8 cellular contexts compared by ENCODE assay signal in genomic region chr21:33323610-33324009, GRCh38. TPM values are rescaled to one million over a fixed set of nuclear protein-coding genes. Genes with fewer than 3 reads are reported as not detected.
A peak's percentile ranks its signal among the peaks of the same experiment; 100 is the strongest.
DNase-seq lines count a peak whose midpoint lies in the region; ATAC-seq, FAIRE-seq and TF ChIP-seq lines count a peak whose summit lies in the region.
"Not testable (repeated sequence)": the region's sequence is repeated elsewhere in the genome, so short reads cannot be mapped to it uniquely, and the experiment has no call there.

No MANE protein-coding gene starts in this region.

- in situ Hi-C loops in K562 (cut with MboI) = not testable (repeated sequence)

- not testable (repeated sequence) for TF ChIP-seq EP300 in K562 (IDR thresholded peaks at IDR 0.05; ENCODE audit: low read length)

- intact Hi-C loops in A673 (cut with micrococcal nuclease; ENCODE audit: unreplicated experiment); HCT116 (cut with micrococcal nuclease); K562 (cut with micrococcal nuclease); esophagus squamous epithelium (cut with DNase I); kidney (cut with DNase I); tibial artery (cut with DNase I; ENCODE audit: low total_unique reads): not testable (repeated sequence)

- RAD21 ChIA-PET in HCT116 (lab: Charles Lee; ENCODE audit: low non-redundant PET in 1 of 2, low total read pairs in 2 of 2, uncharacterized antibody in 2 of 2, unreplicated experiment in 2 of 2) = not testable (repeated sequence)

- H3K79me2 ChIP-seq in HCT116 (ENCODE audit: insufficient read depth, low read length) (peaks cover 36% of the 10 kb centered on the region), OCI-LY1 (ENCODE audit: insufficient read depth, low read length) (peaks cover 36% of the 10 kb centered on the region), K562 (ENCODE audit: control insufficient read depth, insufficient read depth, low read length) (peaks cover 46% of the 10 kb centered on the region), osteoblast (ENCODE audit: insufficient read depth, low read length) (peaks cover 35% of the 10 kb centered on the region)

- not testable (repeated sequence) for DNase-seq in A673 (ENCODE audit: low spot score); HCT116 (ENCODE audit: low read depth, low spot score); K562 (ENCODE audit: extremely low read depth in 1 of 4, low spot score in 3 of 4); esophagus squamous epithelium (lab: John Stamatoyannopoulos, UW); kidney; osteoblast (ENCODE audit: insufficient read length, low spot score, missing footprints); tibial artery

- not testable (repeated sequence) for H3K27ac ChIP-seq in A673 (ENCODE audit: low read depth, low read length, poor library complexity, severe bottlenecking); HCT116 (ENCODE audit: low read depth, low read length); K562 (ENCODE audit: extremely low read depth, low read depth, low read length); kidney (ENCODE audit: low read depth in 2 of 2, low read length in 2 of 2); osteoblast (ENCODE audit: low read depth, low read length)
- H3K27ac ChIP-seq in OCI-LY1 (ENCODE audit: low read depth, low read length, poor library complexity, severe bottlenecking) (peak overlapping the region; percentile 92), esophagus squamous epithelium (peak overlapping the region in 1 of 4 donors; percentile 100), tibial artery (peak overlapping the region; percentile 92 to 98)

- POLR2A ChIA-PET in A673 (lab: Charles Lee; ENCODE audit: low non-redundant PET); HCT116 (lab: Charles Lee); K562 (lab: Yijun Ruan, JAX): not testable (repeated sequence)

- CTCF ChIA-PET in A673 (lab: Charles Lee); HCT116 (lab: Charles Lee); K562 (lab: Yijun Ruan, JAX; ENCODE audit: low intra/inter-chr PET ratio): not testable (repeated sequence)

- H3F3A ChIP-seq in OCI-LY1 (ENCODE audit: insufficient read depth, low read length) = not testable (repeated sequence)

- not testable (repeated sequence) for H3K27me3 ChIP-seq in A673 (replicated peaks; ENCODE audit: insufficient read depth, low read depth, low read length, poor library complexity); HCT116 (ENCODE audit: insufficient read depth, low read length); OCI-LY1 (ENCODE audit: insufficient read depth, low read length); K562 (ENCODE audit: control insufficient read depth in 2 of 2, insufficient read depth in 2 of 2, low read length in 2 of 2); esophagus squamous epithelium; osteoblast (ENCODE audit: insufficient read depth, low read length); tibial artery

- not testable (repeated sequence) for H3K9me3 ChIP-seq in A673 (ENCODE audit: low read depth, low read length, poor library complexity, severe bottlenecking); HCT116 (ENCODE audit: control insufficient read depth in 1 of 2, insufficient read depth in 1 of 2, low read depth in 1 of 2, low read length in 2 of 2); OCI-LY1 (ENCODE audit: low read length); K562 (replicated peaks; ENCODE audit: control insufficient read depth, insufficient read depth, low read depth, low read length); esophagus squamous epithelium; kidney (ENCODE audit: control insufficient read depth in 1 of 2, low read length in 2 of 2); osteoblast (ENCODE audit: low read depth, low read length); tibial artery

- not testable (repeated sequence) for ATAC-seq in HCT116, K562

- not testable (repeated sequence) for TF ChIP-seq CTCF in A673 (conservative IDR thresholded peaks at IDR 0.05; ENCODE audit: low read depth, low read length); HCT116 (IDR thresholded peaks at IDR 0.05 in 2 of 3, conservative IDR thresholded peaks at IDR 0.05 in 1 of 3; ENCODE audit: borderline replicate concordance in 1 of 3, insufficient read depth in 1 of 3, low read depth in 2 of 3, low read length in 2 of 3); OCI-LY1 (IDR thresholded peaks at IDR 0.05; ENCODE audit: low read length); K562 (IDR thresholded peaks at IDR 0.05 in 2 of 3, conservative IDR thresholded peaks at IDR 0.05 in 1 of 3; ENCODE audit: insufficient read depth in 2 of 3, low read depth in 1 of 3, low read length in 3 of 3); esophagus squamous epithelium (IDR thresholded peaks at IDR 0.05); kidney (IDR thresholded peaks at IDR 0.05; ENCODE audit: borderline replicate concordance, extremely low read depth, insufficient read depth); osteoblast (IDR thresholded peaks at IDR 0.05; ENCODE audit: extremely low read depth, low read depth, low read length); tibial artery (IDR thresholded peaks at IDR 0.05)

- peak overlapping the region; percentile 88 for H3K4me2 ChIP-seq in HCT116 (ENCODE audit: low read length)
- H3K4me2 ChIP-seq in OCI-LY1 (ENCODE audit: low read length) = peak overlapping the region; percentile 68
- H3K4me2 ChIP-seq in K562 (ENCODE audit: insufficient read depth, low read length) = peak overlapping the region; percentile 94; the same call in 1 of the 2 replicates
- peak overlapping the region; percentile 97 for H3K4me2 ChIP-seq in osteoblast (ENCODE audit: insufficient read depth, low read length)

- not testable (repeated sequence) for H3K9ac ChIP-seq in HCT116 (ENCODE audit: low read length); OCI-LY1 (ENCODE audit: low read length); kidney (ENCODE audit: low read length in 2 of 2)
- peak overlapping the region in 1 of 2 experiments; percentile 85; a peak in 1 of 4 replicates for H3K9ac ChIP-seq in K562 (ENCODE audit: insufficient read depth in 1 of 2, low read depth in 2 of 2, low read length in 2 of 2)

- H2AFZ ChIP-seq in HCT116 (ENCODE audit: low read depth, low read length, poor library complexity, severe bottlenecking); OCI-LY1 (ENCODE audit: low read length); K562 (ENCODE audit: low read depth, low read length); osteoblast (ENCODE audit: low read length): not testable (repeated sequence)

- not testable (repeated sequence) for H3K4me1 ChIP-seq in A673 (ENCODE audit: insufficient read depth, low read length, poor library complexity, severe bottlenecking); kidney (ENCODE audit: control insufficient read depth in 1 of 2, insufficient read depth in 1 of 2, low read depth in 1 of 2, low read length in 2 of 2)
- peaks cover 0 to 13% of the 10 kb centered on the region in 2 experiments; a peak in 1 of 4 replicates for H3K4me1 ChIP-seq in HCT116 (ENCODE audit: control insufficient read depth in 1 of 2, insufficient read depth in 2 of 2, low read length in 2 of 2)
- peaks cover 37% of the 10 kb centered on the region for H3K4me1 ChIP-seq in OCI-LY1 (ENCODE audit: insufficient read depth, low read length, severe bottlenecking)
- H3K4me1 ChIP-seq in K562 (replicated peaks in 1 of 2; ENCODE audit: control insufficient read depth in 2 of 2, insufficient read depth in 2 of 2, low read length in 2 of 2) = peaks cover 13 to 21% of the 10 kb centered on the region in 2 experiments; a peak in 3 of 5 replicates
- H3K4me1 ChIP-seq in esophagus squamous epithelium = peaks cover 0 to 38% (median 22%) of the 10 kb centered on the region in 3 donors
- peaks cover 11% of the 10 kb centered on the region for H3K4me1 ChIP-seq in osteoblast (ENCODE audit: insufficient read depth, low read length)
- peaks cover 0 to 31% (median 17%) of the 10 kb centered on the region in 4 donors for H3K4me1 ChIP-seq in tibial artery

- not testable (repeated sequence) for H3K9me2 ChIP-seq in HCT116 (ENCODE audit: insufficient read depth); OCI-LY1 (ENCODE audit: low read depth, low read length)

- not testable (repeated sequence) for H3K36me3 ChIP-seq in A673 (ENCODE audit: insufficient read depth, low read length, poor library complexity, severe bottlenecking); HCT116 (ENCODE audit: control insufficient read depth in 1 of 2, insufficient read depth in 2 of 2, low read length in 2 of 2); K562 (ENCODE audit: control insufficient read depth, insufficient read depth, low read length); esophagus squamous epithelium; kidney (ENCODE audit: control insufficient read depth in 1 of 2, insufficient read depth in 2 of 2, low read length in 2 of 2); osteoblast (ENCODE audit: insufficient read depth, low read length); tibial artery
- peaks cover 16% of the 10 kb centered on the region for H3K36me3 ChIP-seq in OCI-LY1 (ENCODE audit: insufficient read depth, low read length)

- FAIRE-seq in K562 (lab: Jason Lieb, UNC); kidney (lab: Jason Lieb, UNC): not testable (repeated sequence)

- BruUV-seq in A673 (replicated peaks; lab: Mats Ljungman, UMichigan); HCT116 (replicated peaks; lab: Mats Ljungman, UMichigan); K562 (replicated peaks; lab: Mats Ljungman, UMichigan): not testable (repeated sequence)

- not testable (repeated sequence) for H4K20me1 ChIP-seq in HCT116 (ENCODE audit: insufficient read depth); OCI-LY1 (ENCODE audit: insufficient read depth, low read length); K562 (replicated peaks; ENCODE audit: control insufficient read depth, insufficient read depth, low read length); osteoblast (ENCODE audit: insufficient read depth, low read length)

- H3K9me1 ChIP-seq in K562 (ENCODE audit: control insufficient read depth, insufficient read depth, low read length) = not testable (repeated sequence)

- not testable (repeated sequence) for TF ChIP-seq RAD21 in HCT116 (IDR thresholded peaks at IDR 0.05; ENCODE audit: low read depth); K562 (CRISPR knock-in tag; conservative IDR thresholded peaks at IDR 0.05 in 1 of 2, IDR thresholded peaks at IDR 0.05 in 1 of 2)

- H3K4me3 ChIP-seq in A673 (ENCODE audit: low read depth, low read length, poor library complexity, severe bottlenecking) (peak overlapping the region; percentile 78), HCT116 (replicated peaks in 1 of 2; ENCODE audit: low read depth in 1 of 2, low read length in 2 of 2) (peak overlapping the region; percentile 92 to 98), OCI-LY1 (ENCODE audit: low read depth, low read length, poor library complexity, severe bottlenecking) (peak overlapping the region; percentile 85), K562 (peak overlapping the region; percentile 75), esophagus squamous epithelium (peak overlapping the region in 3 of 4 donors; percentile 99 to 100 (median 99)), kidney (ENCODE audit: low read length in 2 of 2) (peak overlapping the region; percentile 83 to 88), tibial artery (peak overlapping the region; percentile 78 to 98)
- not testable (repeated sequence) for H3K4me3 ChIP-seq in osteoblast (ENCODE audit: insufficient read depth, low read length)

- not testable (repeated sequence) for TF ChIP-seq POLR2A in HCT116 (IDR thresholded peaks at IDR 0.05; ENCODE audit: borderline replicate concordance, extremely low read depth, insufficient read depth, insufficient read length); K562 (conservative IDR thresholded peaks at IDR 0.05); esophagus squamous epithelium (IDR thresholded peaks at IDR 0.05)

RNA-seq across cellular contexts. Expression of gene IFNAR1, which starts 1.2 kb away (rescaled TPM):
- total RNA-seq in A673 (2021) = 32.4 and 38.1 TPM in 2 replicates
- 20.5 TPM for total RNA-seq in HCT116 (2021; ENCODE audit: unreplicated experiment)
- 6.4 and 7.3 TPM in 2 replicates for polyA plus RNA-seq in HCT116 (2012)
- 7.7 and 20.5 TPM in 2 replicates for total RNA-seq in K562 (2011; cell fraction: chromatin; rRNA removed; ENCODE audit: low replicate concordance)
- 8.7 and 11.3 TPM in 2 replicates for total RNA-seq in K562 (2011; cell fraction: nucleolus; rRNA removed)
- 13.3 and 24.0 TPM in 2 replicates for total RNA-seq in K562 (2011; cell fraction: nucleoplasm; rRNA removed)
- 8.6 TPM in 2 replicates for total RNA-seq in K562 (2014; rRNA removed)
- total RNA-seq in K562 (2014; rRNA removed; fragmentation: Illumina TruSeq; extraction: Trizol) = 11.5 and 13.7 TPM in 2 replicates
- 10.2 and 12.7 TPM in 2 replicates for total RNA-seq in K562 (2015; rRNA removed; fragmentation: Illumina TruSeq; extraction: Trizol)
- total RNA-seq in K562 (2021) = 23.7 and 24.2 TPM in 2 replicates
- 10.4 and 10.8 TPM in 2 replicates for polyA plus RNA-seq in K562 (2011; rRNA removed)
- polyA plus RNA-seq in K562 (2011; cell fraction: cytosol; rRNA removed) = 5.4 and 10.1 TPM in 2 replicates
- polyA plus RNA-seq in K562 (2011; cell fraction: nucleus; rRNA removed) = 2.8 and 3.5 TPM in 2 replicates
- polyA plus RNA-seq in K562 (2012) = 20.0 and 32.3 TPM in 2 replicates
- polyA plus RNA-seq in K562 (2014; fragmentation: Illumina TruSeq; extraction: Trizol) = 17.2 and 20.9 TPM in 2 replicates
- 10 to 100 TPM; 27.4 to 31.8 TPM for polyA plus RNA-seq in K562 (2014; fragmentation: Nextera tagmentation; extraction: Ambion mirVana)
- 11.0 and 14.8 TPM in 2 replicates for polyA plus RNA-seq in K562 (2014; rRNA removed)
- polyA minus RNA-seq in K562 (2011; rRNA and poly(A)+ RNA removed) = 21.6 and 28.4 TPM in 2 replicates
- polyA minus RNA-seq in K562 (2011; cell fraction: cytosol; rRNA and poly(A)+ RNA removed) = 10.5 and 11.9 TPM in 2 replicates
- polyA minus RNA-seq in K562 (2011; cell fraction: nucleus; rRNA and poly(A)+ RNA removed) = 6.2 and 12.8 TPM in 2 replicates
- total RNA-seq in esophagus squamous epithelium = 10 to 100 TPM; 12.4 to 19.3 (median 15.5) TPM
- 60.9 TPM for total RNA-seq in kidney
- polyA plus RNA-seq in kidney (ENCODE audit: insufficient read depth, low read depth, low replicate concordance) = 15.9 TPM
- total RNA-seq in osteoblast = 26.1 and 28.0 TPM in 2 replicates

RNA-seq across cellular contexts. Expression of gene IL10RB, which starts 57.4 kb away (rescaled TPM):
- total RNA-seq in A673 (2021) (11.1 and 12.7 TPM in 2 replicates), HCT116 (2021; ENCODE audit: unreplicated experiment) (13.7 TPM), K562 (2014; rRNA removed) (25.3 and 31.2 TPM in 2 replicates), K562 (2014; rRNA removed; fragmentation: Illumina TruSeq; extraction: Trizol) (21.3 and 23.0 TPM in 2 replicates), K562 (2015; rRNA removed; fragmentation: Illumina TruSeq; extraction: Trizol) (25.1 and 25.3 TPM in 2 replicates), K562 (2021) (17.5 TPM in 2 replicates), esophagus squamous epithelium (10 to 100 TPM; 28.1 to 47.7 (median 32.3) TPM), kidney (27.3 TPM), osteoblast (44.9 and 52.7 TPM in 2 replicates)
- 18.5 and 24.2 TPM in 2 replicates for polyA plus RNA-seq in HCT116 (2012)
- total RNA-seq in K562 (2011; cell fraction: chromatin; rRNA removed; ENCODE audit: low replicate concordance) = 29.7 and 42.2 TPM in 2 replicates
- total RNA-seq in K562 (2011; cell fraction: nucleolus; rRNA removed) = 53.8 and 58.4 TPM in 2 replicates
- total RNA-seq in K562 (2011; cell fraction: nucleoplasm; rRNA removed) = 50.7 and 54.7 TPM in 2 replicates
- polyA plus RNA-seq in K562 (2011; rRNA removed) (29.9 and 33.1 TPM in 2 replicates), K562 (2014; fragmentation: Illumina TruSeq; extraction: Trizol) (29.6 and 33.8 TPM in 2 replicates), K562 (2014; fragmentation: Nextera tagmentation; extraction: Ambion mirVana) (10 to 100 TPM; 10.9 to 14.7 TPM), K562 (2014; rRNA removed) (19.3 and 22.1 TPM in 2 replicates), kidney (ENCODE audit: insufficient read depth, low read depth, low replicate concordance) (21.5 TPM)
- 26.0 and 37.2 TPM in 2 replicates for polyA plus RNA-seq in K562 (2011; cell fraction: cytosol; rRNA removed)
- polyA plus RNA-seq in K562 (2011; cell fraction: nucleus; rRNA removed) = 11.5 and 12.0 TPM in 2 replicates
- 26.1 and 35.7 TPM in 2 replicates for polyA plus RNA-seq in K562 (2012)
- 36.6 and 39.8 TPM in 2 replicates for polyA minus RNA-seq in K562 (2011; rRNA and poly(A)+ RNA removed)
- polyA minus RNA-seq in K562 (2011; cell fraction: cytosol; rRNA and poly(A)+ RNA removed) = 17.2 and 27.0 TPM in 2 replicates
- 8.1 and 12.9 TPM in 2 replicates for polyA minus RNA-seq in K562 (2011; cell fraction: nucleus; rRNA and poly(A)+ RNA removed)
